ENCODE assay signal across 13 cellular contexts in the genomic region with DNA sequence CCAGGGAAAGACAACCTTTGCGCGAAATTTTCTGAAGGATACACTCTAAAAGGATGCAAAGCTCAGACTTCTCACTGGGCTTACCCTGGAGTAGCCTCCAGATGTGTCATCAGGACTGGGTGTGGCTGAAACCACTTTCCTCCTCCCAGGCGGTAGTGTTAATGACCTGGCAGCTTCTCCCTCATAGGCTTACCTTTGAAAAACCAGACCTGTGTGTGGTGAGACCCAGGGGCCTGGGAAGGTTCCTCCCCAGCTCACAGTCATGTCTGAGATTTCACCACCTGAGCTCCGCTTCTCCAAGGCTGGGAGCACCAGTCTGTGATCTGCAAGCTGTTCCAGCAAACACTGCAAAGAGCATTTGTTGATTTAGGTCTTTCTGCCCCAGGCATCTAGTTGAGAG.
DNase-seq lines count a peak whose midpoint lies in the region; ATAC-seq, FAIRE-seq and TF ChIP-seq lines count a peak whose summit lies in the region.
"Had no signal": no experiment of that assay in that cellular context is flagged by ENCODE, and none has a peak within 500 bp of the region (broad histone marks: within the 10 kb centered on the region; RNA-seq: fewer than 3 reads in every experiment).

No MANE protein-coding gene starts in this region.

- no peaks in the 10 kb centered on the region for H3K79me2 ChIP-seq in PC-9 (ENCODE audit: low read depth)

- H2AFZ ChIP-seq in PC-9, result no peak overlapping the region

- H3K9me3 Mint-ChIP-seq in CD8-positive, alpha-beta memory T cell, result no peaks in the 10 kb centered on the region
- H3K9me3 Mint-ChIP-seq: CD8-positive, alpha-beta T cell had no signal

- no peak overlapping the region for H3K4me3 ChIP-seq in A549
- H3K4me3 ChIP-seq in PC-9, result no peak overlapping the region
- no peak overlapping the region for H3K4me3 ChIP-seq in CD8-positive, alpha-beta memory T cell (ENCODE audit: low read length)
- no peak overlapping the region for H3K4me3 ChIP-seq in SJCRH30
- H3K4me3 ChIP-seq: esophagus muscularis mucosa, suprapubic skin had no signal

- ATAC-seq in A549, result peak; percentile 68 to 76; a peak in 5 of 6 replicates
- peak; percentile 99 for ATAC-seq in foreskin keratinocyte
- no peak for ATAC-seq in GM19023 (IDR thresholded peaks at IDR 0.05; ENCODE audit: unreplicated experiment)
- ATAC-seq in HG03045 (IDR thresholded peaks at IDR 0.05; ENCODE audit: unreplicated experiment), result no peak
- ATAC-seq: CD8-positive, alpha-beta T cell had no signal

- WGBS in A549 (ENCODE audit: missing lambda C conversion rate), result 64% methylated on average over 4 of the region's 4 CpGs

- peak overlapping the region in 3 of 8 donors; percentile 12 to 90 (median 23) for H3K27ac Mint-ChIP-seq in CD8-positive, alpha-beta memory T cell
- H3K27ac Mint-ChIP-seq: CD8-positive, alpha-beta T cell had no signal

- H3K4me2 ChIP-seq in A549, result 0 out of 3 replicates have a peak overlapping the region, but pooled peaks have one; percentile 29
- peak overlapping the region; percentile 59 for H3K4me2 ChIP-seq in PC-9

- no peaks in the 10 kb centered on the region for H3K36me3 Mint-ChIP-seq in CD8-positive, alpha-beta memory T cell
- H3K36me3 Mint-ChIP-seq: CD8-positive, alpha-beta T cell had no signal

- TF ChIP-seq EP300 in A549 (IDR thresholded peaks at IDR 0.05), result no peak

- peaks cover 8 to 11% (median 10%) of the 10 kb centered on the region in 3 donors for H3K4me1 Mint-ChIP-seq in CD8-positive, alpha-beta memory T cell

- H3F3A ChIP-seq in PC-9 (ENCODE audit: insufficient read depth, low read depth), result no peaks in the 10 kb centered on the region; the same call in 1 of the 2 replicates

- POLR2A ChIA-PET in A549 (lab: Yijun Ruan, JAX), result interaction anchor here (1.0 kb wide), 1 partner anchor 92 kb away, joined by 3 read pairs; no protein-coding TSS in a partner anchor
- POLR2A ChIA-PET in PC-9 (lab: Charles Lee; ENCODE audit: unreplicated experiment), result interaction anchor here (0.7 kb wide), 1 partner anchor 954 kb away, joined by 4 read pairs; no protein-coding TSS in a partner anchor
- POLR2A ChIA-PET in CD8-positive, alpha-beta memory T cell (lab: Charles Lee), result no interaction called here

- H3K9me2 ChIP-seq in PC-9 (ENCODE audit: insufficient read depth), result no peaks in the 10 kb centered on the region

- TF ChIP-seq POLR2A in A549 (IDR thresholded peaks at IDR 0.05; ENCODE audit: low read length), result no peak

- H3K27me3 ChIP-seq in PC-9 (ENCODE audit: insufficient read depth, low read depth) (no peaks in the 10 kb centered on the region), foreskin keratinocyte (no peaks in the 10 kb centered on the region), SJCRH30 (no peaks in the 10 kb centered on the region)
- no peaks in the 10 kb centered on the region for H3K27me3 ChIP-seq in CD8-positive, alpha-beta memory T cell (ENCODE audit: insufficient read depth, low read length, poor library complexity, severe bottlenecking)
- H3K27me3 ChIP-seq: esophagus muscularis mucosa, neutrophil, suprapubic skin had no signal

- peaks cover 10% of the 10 kb centered on the region for H3K4me1 ChIP-seq in A549
- H3K4me1 ChIP-seq in PC-9 (replicated peaks; ENCODE audit: insufficient read depth), result peaks cover 19% of the 10 kb centered on the region
- peaks cover 9% of the 10 kb centered on the region for H3K4me1 ChIP-seq in foreskin keratinocyte
- H3K4me1 ChIP-seq in CD8-positive, alpha-beta memory T cell (ENCODE audit: insufficient read depth, low read length), result peaks cover 7% of the 10 kb centered on the region
- 0 out of 2 replicates have a peak, but pooled peaks cover 5% of the 10 kb centered on the region for H3K4me1 ChIP-seq in SJCRH30

- intact Hi-C loops in PC-9 (cut with micrococcal nuclease; ENCODE audit: unreplicated experiment), result loop anchor here (10.0 kb wide), 3 partner anchors 58 to 752 kb away; a partner anchor contains a TSS

- no TSS peak for BruUV-seq in PC-9 (replicated peaks; lab: Mats Ljungman, UMichigan)

- DNase-seq in A549 (ENCODE audit: low read depth in 1 of 2, low spot score in 1 of 2), result peak in 1 of 2 experiments; percentile 23
- peak; percentile 25 for DNase-seq in EL
- DNase-seq in PC-9, result peak; percentile 76 to 87
- DNase-seq in foreskin keratinocyte, result peak; percentile 69 to 83
- no peak for DNase-seq in CD8-positive, alpha-beta memory T cell
- DNase-seq in SJCRH30, result no peak
- DNase-seq: CD8-positive, alpha-beta T cell; NCI-H524 had no signal

- H3K9me3 ChIP-seq in A549, result no peaks in the 10 kb centered on the region
- no peaks in the 10 kb centered on the region for H3K9me3 ChIP-seq in PC-9 (ENCODE audit: insufficient read depth, low read depth)
- H3K9me3 ChIP-seq in CD8-positive, alpha-beta memory T cell (ENCODE audit: low read length), result no peaks in the 10 kb centered on the region
- H3K9me3 ChIP-seq in SJCRH30 (replicated peaks), result no peaks in the 10 kb centered on the region
- H3K9me3 ChIP-seq: esophagus muscularis mucosa, neutrophil, suprapubic skin had no signal

- H3K36me3 ChIP-seq in PC-9 (ENCODE audit: low read depth) (no peaks in the 10 kb centered on the region), SJCRH30 (no peaks in the 10 kb centered on the region)
- H3K36me3 ChIP-seq in CD8-positive, alpha-beta memory T cell (ENCODE audit: insufficient read depth, low read length), result no peaks in the 10 kb centered on the region
- H3K36me3 ChIP-seq: esophagus muscularis mucosa, neutrophil, suprapubic skin had no signal

- no peaks in the 10 kb centered on the region for H3K27me3 Mint-ChIP-seq in CD8-positive, alpha-beta memory T cell

- FAIRE-seq in A549 (lab: Jason Lieb, UNC), result no peak

- H3K4me3 Mint-ChIP-seq in CD8-positive, alpha-beta memory T cell, result no peak overlapping the region
- H3K4me3 Mint-ChIP-seq: CD8-positive, alpha-beta T cell had no signal

- no peak for TF ChIP-seq CTCF in A549 (IDR thresholded peaks at IDR 0.05)
- no peak for TF ChIP-seq CTCF in PC-9 (conservative IDR thresholded peaks at IDR 0.05)
- TF ChIP-seq CTCF in foreskin keratinocyte (conservative IDR thresholded peaks at IDR 0.05), result no peak

- H3K27ac ChIP-seq in A549, result no peak overlapping the region
- H3K27ac ChIP-seq in PC-9, result peak overlapping the region; percentile 55
- H3K27ac ChIP-seq in foreskin keratinocyte, result peak overlapping the region; percentile 17
- H3K27ac ChIP-seq in CD8-positive, alpha-beta memory T cell (ENCODE audit: low read depth, low read length), result no peak overlapping the region
- H3K27ac ChIP-seq in SJCRH30, result no peak overlapping the region
- H3K27ac ChIP-seq: esophagus muscularis mucosa, neutrophil, suprapubic skin had no signal

- no peaks in the 10 kb centered on the region for H4K20me1 ChIP-seq in PC-9 (ENCODE audit: insufficient read depth)

- CTCF ChIA-PET in A549 (lab: Yijun Ruan, JAX) (interaction anchor here (0.7 to 3.3 kb wide), 5 partner anchors 11 to 114 kb away, joined by 3 to 11 read pairs (median 4); no protein-coding TSS in a partner anchor), PC-9 (lab: Charles Lee) (interaction anchor here (0.5 kb wide), 1 partner anchor 340 kb away, joined by 6 read pairs; no protein-coding TSS in a partner anchor)
- CTCF ChIA-PET in CD8-positive, alpha-beta memory T cell (lab: Charles Lee), result interaction anchor here (1.1 to 1.4 kb wide), 2 partner anchors 93 to 115 kb away, joined by 3 read pairs; no protein-coding TSS in a partner anchor

- TF ChIP-seq RAD21 in A549 (conservative IDR thresholded peaks at IDR 0.05 in 1 of 2, IDR thresholded peaks at IDR 0.05 in 1 of 2), result no peak

TF ChIP-seq in A549, 52 proteins besides CTCF, POLR2A, EP300 and RAD21:
- TF ChIP-seq TP53 (CRISPR knock-in tag; IDR thresholded peaks at IDR 0.05) (no peak), EHMT2 (IDR thresholded peaks at IDR 0.05; ENCODE audit: low read depth) (no peak), RARB (CRISPR knock-in tag; IDR thresholded peaks at IDR 0.05) (no peak), NPAS2 (CRISPR knock-in tag; IDR thresholded peaks at IDR 0.05; ENCODE audit: borderline replicate concordance) (no peak), HDAC2 (IDR thresholded peaks at IDR 0.05) (no peak), TFCP2L1 (CRISPR knock-in tag; IDR thresholded peaks at IDR 0.05) (no peak), MAFK (IDR thresholded peaks at IDR 0.05; ENCODE audit: partially characterized antibody) (no peak), FOXS1 (CRISPR knock-in tag; IDR thresholded peaks at IDR 0.05) (no peak), RCOR1 (IDR thresholded peaks at IDR 0.05; ENCODE audit: low read depth, low read length) (no peak), SMC3 (IDR thresholded peaks at IDR 0.05) (no peak)
- TF ChIP-seq, protein P1, sequence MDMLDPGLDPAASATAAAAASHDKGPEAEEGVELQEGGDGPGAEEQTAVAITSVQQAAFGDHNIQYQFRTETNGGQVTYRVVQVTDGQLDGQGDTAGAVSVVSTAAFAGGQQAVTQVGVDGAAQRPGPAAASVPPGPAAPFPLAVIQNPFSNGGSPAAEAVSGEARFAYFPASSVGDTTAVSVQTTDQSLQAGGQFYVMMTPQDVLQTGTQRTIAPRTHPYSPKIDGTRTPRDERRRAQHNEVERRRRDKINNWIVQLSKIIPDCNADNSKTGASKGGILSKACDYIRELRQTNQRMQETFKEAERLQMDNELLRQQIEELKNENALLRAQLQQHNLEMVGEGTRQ (IDR thresholded peaks at IDR 0.05), result no peak

Comparison
In these comparisons a context has a peak if more than half of its experiments do, and no peak if none do; other contexts are left out.
1. ATAC-seq: peak in A549 (2 of 2) and foreskin keratinocyte (single experiment); none in GM19023 (single experiment) and HG03045 (single experiment).
2. DNase-seq: peak in EL (single experiment), PC-9 (2 of 2) and foreskin keratinocyte (2 of 2); none in CD8-positive, alpha-beta memory T cell (0 of 5) and SJCRH30 (0 of 2).
3. H3K27ac ChIP-seq: peak in PC-9 (single experiment) and foreskin keratinocyte (single experiment); none in A549 (0 of 2), CD8-positive, alpha-beta memory T cell (single experiment) and SJCRH30 (single experiment).